ENCODE assay signal across 8 cellular contexts in genomic region chr2:111884592-111884964, GRCh38. TPM values are rescaled to one million over a fixed set of nuclear protein-coding genes. Genes with fewer than 3 reads are reported as not detected.
DNase-seq lines count a peak whose midpoint lies in the region; ATAC-seq and TF ChIP-seq lines count a peak whose summit lies in the region.

No MANE protein-coding gene starts in this region.

- peaks cover 8% of the 10 kb centered on the region for H3K79me1 ChIP-seq in mesenchymal stem cell (replicated peaks; ENCODE audit: low read length, poor library complexity, severe bottlenecking)

- H3K27ac ChIP-seq in mesenchymal stem cell (ENCODE audit: low read length, poor library complexity, severe bottlenecking) = peak overlapping the region; percentile 73

- peak; percentile 14 for ATAC-seq in HG03432 (IDR thresholded peaks at IDR 0.05; ENCODE audit: unreplicated experiment)
- ATAC-seq in HG03442 (IDR thresholded peaks at IDR 0.05; ENCODE audit: unreplicated experiment) = no peak

- H4K8ac ChIP-seq in mesenchymal stem cell (ENCODE audit: low read length) = no peak overlapping the region

- no peak overlapping the region for H2AK5ac ChIP-seq in mesenchymal stem cell (ENCODE audit: low read length, severe bottlenecking)

- CTCF ChIA-PET in MCF 10A (lab: Yijun Ruan, JAX) = interaction anchor here (0.8 to 2.7 kb wide), 4 partner anchors 163 to 316 kb away, joined by 3 to 15 read pairs (median 6); no protein-coding TSS in a partner anchor

- H3K9ac ChIP-seq in mesenchymal stem cell (ENCODE audit: low read length) = peak overlapping the region; percentile 90

- no peak overlapping the region for H2BK5ac ChIP-seq in mesenchymal stem cell (ENCODE audit: low read depth, low read length, poor library complexity, severe bottlenecking)

- no peak overlapping the region for H2BK120ac ChIP-seq in mesenchymal stem cell (ENCODE audit: low read depth, low read length)

- H3K4me3 ChIP-seq in GM08714 (ENCODE audit: low read length) (peak overlapping the region; percentile 97), mesenchymal stem cell (ENCODE audit: insufficient read depth in 1 of 2, low read depth in 1 of 2, low read length in 2 of 2) (peak overlapping the region; percentile 90 to 91)

- no peaks in the 10 kb centered on the region for H3K27me3 Mint-ChIP-seq in MCF 10A (ENCODE audit: insufficient read depth, unreplicated experiment)

- peaks cover 0 to 4% of the 10 kb centered on the region in 2 experiments for H3K36me3 ChIP-seq in mesenchymal stem cell (ENCODE audit: control insufficient read depth in 1 of 2, insufficient read depth in 2 of 2, low read depth in 1 of 2, low read length in 2 of 2)

- intact Hi-C loops in MCF 10A (cut with micrococcal nuclease) = loop anchor here (10.0 kb wide), 1 partner anchor 370 kb away; the partner anchor contains the start of gene ZC3H8
- intact Hi-C loops in posterior vena cava (cut with DNase I) = no loop called here

- H3K4me3 Mint-ChIP-seq in MCF 10A (ENCODE audit: unreplicated experiment) = peak overlapping the region; percentile 90

- no peak for DNase-seq in MCF 10A (ENCODE audit: unreplicated experiment)
- DNase-seq in mesenchymal stem cell = no peak
- no peak for DNase-seq in OCI-M2 (lab: John Stamatoyannopoulos, UW; ENCODE audit: unreplicated experiment)
- no peak for DNase-seq in effector CD8-positive, alpha-beta T cell (lab: John Stamatoyannopoulos, UW)
- DNase-seq in posterior vena cava (ENCODE audit: low spot score) = no peak

- POLR2A ChIA-PET in MCF 10A (lab: Yijun Ruan, JAX) = interaction anchor here (1.2 to 2.9 kb wide), 7 partner anchors 11 to 170 kb away, joined by 3 to 33 read pairs (median 5); partner anchors contain the start of gene TMEM87B

- H4K91ac ChIP-seq in mesenchymal stem cell (ENCODE audit: low read length) = no peak overlapping the region

- peak overlapping the region; percentile 99 for H2AFZ ChIP-seq in mesenchymal stem cell (ENCODE audit: low read depth, low read length)

- H2BK15ac ChIP-seq in mesenchymal stem cell (ENCODE audit: low read depth, poor library complexity, severe bottlenecking) = no peak overlapping the region

- H2BK12ac ChIP-seq in mesenchymal stem cell (ENCODE audit: low read length in 2 of 2) = no peak overlapping the region

- H3K9me3 ChIP-seq in mesenchymal stem cell (ENCODE audit: control insufficient read depth, low read length) = no peaks in the 10 kb centered on the region

- TF ChIP-seq CTCF in MCF 10A (IDR thresholded peaks at IDR 0.05; ENCODE audit: unreplicated experiment) = no peak

- peak overlapping the region; percentile 80 for H3K4me2 ChIP-seq in mesenchymal stem cell (ENCODE audit: low read length, poor library complexity, severe bottlenecking)

- H3K14ac ChIP-seq in mesenchymal stem cell (ENCODE audit: low read length in 2 of 2) = no peak overlapping the region

- WGBS in mesenchymal stem cell = 32% methylated on average over 10 of the region's 11 CpGs

- H3K27me3 ChIP-seq in mesenchymal stem cell (ENCODE audit: control insufficient read depth in 1 of 2, insufficient read depth in 1 of 2, low read length in 2 of 2) = no peaks in the 10 kb centered on the region

- no peak overlapping the region for H3K18ac ChIP-seq in mesenchymal stem cell (ENCODE audit: low read depth in 1 of 2, low read length in 2 of 2)

- H3K4ac ChIP-seq in mesenchymal stem cell (ENCODE audit: low read depth in 1 of 2, low read length in 2 of 2) = no peak overlapping the region

- no TSS peak for BruUV-seq in MCF 10A (replicated peaks; lab: Mats Ljungman, UMichigan)

- H3K4me1 Mint-ChIP-seq in MCF 10A (ENCODE audit: insufficient read depth, unreplicated experiment) = peaks cover 5% of the 10 kb centered on the region

- H3K36me3 Mint-ChIP-seq in MCF 10A (ENCODE audit: insufficient read depth, unreplicated experiment) = peaks cover 11% of the 10 kb centered on the region

- H3K23ac ChIP-seq in mesenchymal stem cell (ENCODE audit: low read length in 2 of 2) = no peak overlapping the region

- H3K27ac Mint-ChIP-seq in MCF 10A (ENCODE audit: low read depth, unreplicated experiment) = peak overlapping the region; percentile 91

- H3K9me3 Mint-ChIP-seq in MCF 10A (ENCODE audit: unreplicated experiment) = no peaks in the 10 kb centered on the region

- H3K4me1 ChIP-seq in mesenchymal stem cell (ENCODE audit: control insufficient read depth, insufficient read depth, low read depth, low read length) = peaks cover 4% of the 10 kb centered on the region

RNA-seq across cellular contexts. Expression of gene ANAPC1, which starts 0.6 kb away (rescaled TPM):
- total RNA-seq in MCF 10A (2022) (48.8 and 66.1 TPM in 2 replicates), posterior vena cava (10 to 100 TPM; 25.1 to 30.0 TPM)
- polyA plus RNA-seq in mesenchymal stem cell (2013, experiment 1 of 2) = 11.0 TPM
- 9.5 TPM for polyA plus RNA-seq in mesenchymal stem cell (2013, experiment 2 of 2)

RNA-seq across cellular contexts. Expression of gene MERTK, which starts 13.8 kb away (rescaled TPM):
- total RNA-seq in MCF 10A (2022) (0.19 and 0.49 TPM in 2 replicates), posterior vena cava (10 to 100 TPM; 34.2 to 37.5 TPM)
- polyA plus RNA-seq in mesenchymal stem cell (2013, experiment 1 of 2) = 2.6 TPM
- polyA plus RNA-seq in mesenchymal stem cell (2013, experiment 2 of 2) = 2.7 TPM

Comparison
In these comparisons a context has a peak if more than half of its experiments do, and no peak if none do; other contexts are left out.
1. RNA of gene MERTK, which starts 13.8 kb away (total RNA-seq): 34.2 to 37.5 TPM in posterior vena cava; 0.19 to 0.49 TPM in MCF 10A; every median in the first group is over 10 times any median in the second.